8 cellular contexts compared by ENCODE assay signal in the genomic region with DNA sequence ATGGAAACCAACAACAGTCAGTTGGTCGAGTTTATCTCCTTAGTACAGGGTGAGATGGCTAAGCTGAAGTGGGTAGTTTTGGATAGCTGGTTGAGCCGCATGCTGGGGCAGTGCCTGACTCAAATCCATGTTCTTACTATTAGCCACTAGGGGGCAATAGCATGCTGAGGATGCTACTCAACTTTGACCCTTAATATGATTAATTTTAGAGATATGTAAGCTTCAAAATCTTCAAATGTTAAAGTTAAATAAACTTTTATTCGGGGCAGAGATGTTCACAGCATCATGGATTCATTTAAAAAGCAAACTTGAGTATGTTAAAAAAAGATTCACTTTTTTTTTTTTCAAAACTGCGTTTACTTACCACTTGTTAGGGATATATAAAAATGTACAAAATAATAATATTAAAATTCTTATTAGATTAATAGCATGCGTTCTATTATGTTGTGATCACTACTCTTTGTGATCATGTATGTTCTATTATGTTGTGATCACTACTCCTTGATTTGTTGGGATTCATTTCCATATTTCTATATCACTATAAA. TPM values are rescaled to one million over a fixed set of nuclear protein-coding genes. Genes with fewer than 3 reads are reported as not detected.
DNase-seq lines count a peak whose midpoint lies in the region; ATAC-seq and TF ChIP-seq lines count a peak whose summit lies in the region.

No MANE protein-coding gene starts in this region.

- no peaks in the 10 kb centered on the region for H3K9me3 Mint-ChIP-seq in activated CD8-positive, alpha-beta memory T cell treated with anti-CD3 and anti-CD28 coated beads, Interleukin-2, amount 10 ng/mL, durations not matched to agents 7 days and 5 days (ENCODE audit: low read depth)
- H3K9me3 Mint-ChIP-seq in H9 = no peaks in the 10 kb centered on the region

- H3K27me3 Mint-ChIP-seq in activated CD8-positive, alpha-beta memory T cell treated with anti-CD3 and anti-CD28 coated beads, Interleukin-2, amount 10 ng/mL, durations not matched to agents 7 days and 5 days = peaks cover 11% of the 10 kb centered on the region
- no peaks in the 10 kb centered on the region; the same call in 1 of the 2 replicates for H3K27me3 Mint-ChIP-seq in H9 (ENCODE audit: low read depth)

- no peak overlapping the region for H3K56ac ChIP-seq in H9 (ENCODE audit: insufficient read length, low read depth, low read length)

- peak; percentile 65 for TF ChIP-seq RAD21 in neural cell (conservative IDR thresholded peaks at IDR 0.05)

- no peak overlapping the region for H2BK20ac ChIP-seq in H9 (ENCODE audit: low read depth, low read length, poor library complexity, severe bottlenecking)

- WGBS in H9 (ENCODE audit: extremely low coverage, insufficient read length, low lambda C conversion rate) = no CpG with 5 or more reads among the region's 5 CpGs

- peak overlapping the region; percentile 15 for H3K27ac Mint-ChIP-seq in activated CD8-positive, alpha-beta memory T cell treated with anti-CD3 and anti-CD28 coated beads, Interleukin-2, amount 10 ng/mL, durations not matched to agents 7 days and 5 days
- no peak overlapping the region for H3K27ac Mint-ChIP-seq in H9

- no peak overlapping the region for H4K8ac ChIP-seq in H9 (replicated peaks; ENCODE audit: insufficient read length, low read depth, low read length)

- H3K27ac ChIP-seq in H9 (ENCODE audit: insufficient read length, low read depth, low read length) (no peak overlapping the region), WERI-Rb-1 (no peak overlapping the region), neural cell (ENCODE audit: low read length) (no peak overlapping the region)

- no peak overlapping the region for H2BK120ac ChIP-seq in H9 (ENCODE audit: low read depth, low read length, poor library complexity, severe bottlenecking)

- H2BK15ac ChIP-seq in H9 (ENCODE audit: low read depth, low read length) = no peak overlapping the region

- H4K91ac ChIP-seq in H9 (ENCODE audit: insufficient read length, low read depth, low read length) = no peak overlapping the region

- no peaks in the 10 kb centered on the region for H3K9me3 ChIP-seq in H9 (ENCODE audit: control insufficient read depth, low read depth, low read length)
- no peaks in the 10 kb centered on the region for H3K9me3 ChIP-seq in WERI-Rb-1 (ENCODE audit: severe bottlenecking)
- H3K9me3 ChIP-seq in neural cell (ENCODE audit: low read length) = no peaks in the 10 kb centered on the region

- TF ChIP-seq POLR2A in NB4 (IDR thresholded peaks at IDR 0.05; ENCODE audit: extremely low read depth, insufficient read length) = no peak

- no peaks in the 10 kb centered on the region for H3K36me3 Mint-ChIP-seq in activated CD8-positive, alpha-beta memory T cell treated with anti-CD3 and anti-CD28 coated beads, Interleukin-2, amount 10 ng/mL, durations not matched to agents 7 days and 5 days
- no peaks in the 10 kb centered on the region for H3K36me3 Mint-ChIP-seq in H9 (ENCODE audit: insufficient read depth in 1 of 3, low read depth in 3 of 3)

- H3K23me2 ChIP-seq in H9 (ENCODE audit: insufficient read length, low read depth, low read length, poor library complexity, severe bottlenecking) = no peaks in the 10 kb centered on the region

- no peak overlapping the region for H3T11ph ChIP-seq in H9 (ENCODE audit: low read length)

- H3K4me1 ChIP-seq in H9 (ENCODE audit: insufficient read depth, low read length) = no peaks in the 10 kb centered on the region

- H3K79me1 ChIP-seq in H9 (ENCODE audit: insufficient read depth, low read depth, low read length, poor library complexity, severe bottlenecking) = no peaks in the 10 kb centered on the region

- no peak overlapping the region for H3K18ac ChIP-seq in H9 (ENCODE audit: insufficient read length, low read depth, low read length)

- H3K79me2 ChIP-seq in H9 (ENCODE audit: insufficient read depth, low read length) (no peaks in the 10 kb centered on the region), neural cell (replicated peaks; ENCODE audit: insufficient read depth, low read length) (no peaks in the 10 kb centered on the region)

- CTCF ChIA-PET in activated CD8-positive, alpha-beta memory T cell treated with anti-CD3 and anti-CD28 coated beads, Interleukin-2, amount 10 ng/mL, durations not matched to agents 7 days and 5 days (lab: Charles Lee) = interaction anchor here (0.7 to 1.6 kb wide), 19 partner anchors 11 to 435 kb away, joined by 3 to 5 read pairs (median 3); no protein-coding TSS in a partner anchor

- no peak overlapping the region for H2BK5ac ChIP-seq in H9 (ENCODE audit: insufficient read length, low read length)

- TF ChIP-seq CTCF in H9 (conservative IDR thresholded peaks at IDR 0.05) (peak; percentile 94), NB4 (IDR thresholded peaks at IDR 0.05; ENCODE audit: low read depth, low read length) (peak; percentile 73), WERI-Rb-1 (IDR thresholded peaks at IDR 0.05; ENCODE audit: low read depth, low read length) (peak; percentile 69), neural cell (IDR thresholded peaks at IDR 0.05; ENCODE audit: poor library complexity, severe bottlenecking) (peak; percentile 68)

- no peak overlapping the region for H3K4ac ChIP-seq in H9 (ENCODE audit: low read depth, low read length)

- H3K9ac ChIP-seq in H9 (ENCODE audit: extremely low read depth, insufficient read length, low read length) (no peak overlapping the region), neural cell (ENCODE audit: low read length) (no peak overlapping the region)

- H2AFZ ChIP-seq in H9 (ENCODE audit: low read length) (no peak overlapping the region), neural cell (ENCODE audit: low read depth, low read length) (no peak overlapping the region)

- no peaks in the 10 kb centered on the region for H3K9me2 ChIP-seq in neural cell (ENCODE audit: insufficient read depth, low read length)

- H3K4me3 Mint-ChIP-seq in activated CD8-positive, alpha-beta memory T cell treated with anti-CD3 and anti-CD28 coated beads, Interleukin-2, amount 10 ng/mL, durations not matched to agents 7 days and 5 days = no peak overlapping the region
- H3K4me3 Mint-ChIP-seq in H9 = no peak overlapping the region

- peaks cover 11% of the 10 kb centered on the region for H3K4me1 Mint-ChIP-seq in activated CD8-positive, alpha-beta memory T cell treated with anti-CD3 and anti-CD28 coated beads, Interleukin-2, amount 10 ng/mL, durations not matched to agents 7 days and 5 days
- peaks cover 4 to 10% of the 10 kb centered on the region in 2 experiments; a peak in 3 of 4 replicates for H3K4me1 Mint-ChIP-seq in H9

- no peak overlapping the region for H4K5ac ChIP-seq in H9 (ENCODE audit: insufficient read length, low read depth, low read length)

- no peak overlapping the region for H3K14ac ChIP-seq in H9 (ENCODE audit: insufficient read depth, low read length)

- TF ChIP-seq EP300 in neural cell (conservative IDR thresholded peaks at IDR 0.05; ENCODE audit: poor library complexity, severe bottlenecking) = no peak

- H3K36me3 ChIP-seq in WERI-Rb-1 (no peaks in the 10 kb centered on the region), neural cell (ENCODE audit: insufficient read depth, low read length) (no peaks in the 10 kb centered on the region)

- no peak overlapping the region for H3K23ac ChIP-seq in H9 (ENCODE audit: insufficient read length, low read depth, low read length)

- peak; percentile 43 for DNase-seq in activated CD8-positive, alpha-beta memory T cell treated with anti-CD3 and anti-CD28 coated beads, Interleukin-2, amount 10 ng/mL, durations not matched to agents 7 days and 5 days
- DNase-seq in activated CD8-positive, alpha-beta memory T cell treated with anti-CD3 and anti-CD28 coated beads for 24 hours = no peak
- DNase-seq in H9 = peak; percentile 49
- peak; percentile 62 for DNase-seq in NB4 (ENCODE audit: low read depth)
- peak; percentile 15 for DNase-seq in WERI-Rb-1
- DNase-seq in SHP77 treated with DMSO at 0.1 percent for 48 hours (lab: John Stamatoyannopoulos, UW) = no peak

- H3K4me2 ChIP-seq in H9 (ENCODE audit: insufficient read depth, insufficient read length, low read length) = no peak overlapping the region
- H3K4me2 ChIP-seq in neural cell (ENCODE audit: low read length) = no peak overlapping the region

- H2AK5ac ChIP-seq in H9 (ENCODE audit: insufficient read length, low read length) = no peak overlapping the region

- peak; percentile 70 for ATAC-seq in activated CD8-positive, alpha-beta memory T cell treated with anti-CD3 and anti-CD28 coated beads, Interleukin-2, amount 10 ng/mL, durations not matched to agents 7 days and 5 days
- ATAC-seq in esophagus mucosa = peak; percentile 73

- H3F3A ChIP-seq in neural cell (ENCODE audit: insufficient read depth, low read length, poor library complexity, severe bottlenecking) = no peaks in the 10 kb centered on the region

- H4K20me1 ChIP-seq in H9 (ENCODE audit: control insufficient read depth, insufficient read depth, insufficient read length) (no peaks in the 10 kb centered on the region), neural cell (ENCODE audit: insufficient read depth) (no peaks in the 10 kb centered on the region)

- H3K4me3 ChIP-seq in NB4 (ENCODE audit: low read depth, low read length) = no peak overlapping the region
- no peak overlapping the region for H3K4me3 ChIP-seq in WERI-Rb-1 (ENCODE audit: low read depth, low read length)
- no peak overlapping the region for H3K4me3 ChIP-seq in neural cell (ENCODE audit: low read length)

- no peak overlapping the region for H2BK12ac ChIP-seq in H9 (ENCODE audit: insufficient read length, low read depth, low read length)

- H3K27me3 ChIP-seq in H9 (ENCODE audit: insufficient read depth, low read length) = no peaks in the 10 kb centered on the region
- H3K27me3 ChIP-seq in WERI-Rb-1 (ENCODE audit: insufficient read depth, low read depth, severe bottlenecking) = no peaks in the 10 kb centered on the region
- H3K27me3 ChIP-seq in neural cell (ENCODE audit: insufficient read depth, low read depth, low read length) = no peaks in the 10 kb centered on the region

TF ChIP-seq in neural cell, 6 proteins besides CTCF, POLR2A, EP300 and RAD21 (continues in another document):
- no peak for TF ChIP-seq MXI1 (conservative IDR thresholded peaks at IDR 0.05; ENCODE audit: poor library complexity, severe bottlenecking)
- no peak for TF ChIP-seq EZH2 (IDR thresholded peaks at IDR 0.05; ENCODE audit: borderline replicate concordance, insufficient read depth, low read length, poor library complexity, severe bottlenecking)

RNA-seq across cellular contexts. Expression of gene C9orf153, which starts 57.0 kb away (rescaled TPM):
- under 1 TPM in 1 of 2 experiments, not detected in 1; 0.38 TPM for total RNA-seq in activated CD8-positive, alpha-beta memory T cell treated with anti-CD3 and anti-CD28 coated beads, Interleukin-2, amount 10 ng/mL, durations not matched to agents 7 days and 5 days
- total RNA-seq in H9 (2021) (0.17 TPM in 1 of 2 replicates, not detected in the other), esophagus mucosa (0.12 TPM)
- not detected in 2 replicates for polyA plus RNA-seq in neural cell
- polyA minus RNA-seq in neural cell = 0.46 TPM in 1 of 2 replicates, not detected in the other

Comparison
In these comparisons a context has a peak if more than half of its experiments do, and no peak if none do; other contexts are left out.
1. DNase-seq: peak in activated CD8-positive, alpha-beta memory T cell treated with anti-CD3 and anti-CD28 coated beads, Interleukin-2, amount 10 ng/mL, durations not matched to agents 7 days and 5 days (single experiment), H9 (single experiment), NB4 (single experiment) and WERI-Rb-1 (single experiment); none in activated CD8-positive, alpha-beta memory T cell treated with anti-CD3 and anti-CD28 coated beads for 24 hours (single experiment) and SHP77 treated with DMSO at 0.1 percent for 48 hours (single experiment).
2. Peak in every context shown above with its lines, with median percentiles within 50 percentile points of each other: CTCF ChIP-seq.